7 cellular contexts compared by ENCODE assay signal in genomic region chr1:69414574-69414973, GRCh38.
"Had no signal": no experiment of that assay in that cellular context is flagged by ENCODE, and none has a peak within 500 bp of the region (broad histone marks: within the 10 kb centered on the region; RNA-seq: fewer than 3 reads in every experiment).

No MANE protein-coding gene starts in this region.

- DNase-seq: GDM1, GF-D8 had no signal

- FAIRE-seq: G401.6, GM12891, GM12892, GM18507, GM19239 had no signal
